8 cellular contexts compared by ENCODE assay signal in genomic region chr9:95508242-95508967, GRCh38. TPM values are rescaled to one million over a fixed set of nuclear protein-coding genes. Genes with fewer than 3 reads are reported as not detected.
DNase-seq lines count a peak whose midpoint lies in the region; ATAC-seq and TF ChIP-seq lines count a peak whose summit lies in the region.

No MANE protein-coding gene starts in this region.

- H3K27ac ChIP-seq in esophagus squamous epithelium = peak overlapping the region; percentile 85 to 97 (median 94)
- peak overlapping the region; percentile 82 to 86 for H3K27ac ChIP-seq in ovary

- DNase-seq in ACHN (peak; percentile 21), GM20000 (ENCODE audit: low spot score) (peak; percentile 58), esophagus squamous epithelium (lab: John Stamatoyannopoulos, UW) (no peak), ovary (peak in 4 of 5 donors; percentile 14 to 59 (median 44)), midbrain (lab: John Stamatoyannopoulos, UW) (no peak)
- DNase-seq in activated CD4-positive, alpha-beta memory T cell treated with anti-CD3 and anti-CD28 coated beads for 36 hours = no peak

- H3K9me3 Mint-ChIP-seq in activated CD4-positive, alpha-beta memory T cell treated with anti-CD3 and anti-CD28 coated beads for 36 hours = no peaks in the 10 kb centered on the region

- H3K4me1 ChIP-seq in esophagus squamous epithelium = peaks cover 8 to 51% (median 16%) of the 10 kb centered on the region in 3 donors
- peaks cover 4% of the 10 kb centered on the region for H3K4me1 ChIP-seq in ovary (ENCODE audit: insufficient read depth)

- intact Hi-C loops in activated CD4-positive, alpha-beta memory T cell treated with anti-CD3 and anti-CD28 coated beads for 36 hours (cut with micrococcal nuclease) = loop anchor here (2.0 to 10.0 kb wide), 3 partner anchors 216 to 1344 kb away; partner anchors contain the start of gene AOPEP
- intact Hi-C loops in esophagus squamous epithelium (cut with DNase I) (no loop called here), ovary (cut with DNase I) (loop anchor here in 2 of 4 donors (10.0 kb wide), 2 partner anchors 366 to 706 kb away; partner anchors contain the start of gene ERCC6L2 (in 1 of the 2))

- no peak for TF ChIP-seq POLR2A in esophagus squamous epithelium (IDR thresholded peaks at IDR 0.05)
- TF ChIP-seq POLR2A in ovary (IDR thresholded peaks at IDR 0.05) = no peak

- peaks cover 21% of the 10 kb centered on the region for H3K27me3 Mint-ChIP-seq in activated CD4-positive, alpha-beta memory T cell treated with anti-CD3 and anti-CD28 coated beads for 36 hours

- TF ChIP-seq EP300 in ovary (IDR thresholded peaks at IDR 0.05) = no peak

- WGBS in esophagus squamous epithelium, 2 donors = 0% methylated on average over 1 to 2 of the region's 111 CpGs
- 0 to 1% (median 1%) methylated on average over 56 to 111 of the region's 111 CpGs for WGBS in ovary, 3 donors

- ATAC-seq in GM19395 (IDR thresholded peaks at IDR 0.05; ENCODE audit: unreplicated experiment) (no peak), GM21717 (IDR thresholded peaks at IDR 0.05; ENCODE audit: unreplicated experiment) (no peak)

- peak overlapping the region; percentile 84 to 93 (median 87) for H3K4me3 ChIP-seq in esophagus squamous epithelium
- peak overlapping the region; percentile 72 for H3K4me3 ChIP-seq in ovary

- in situ Hi-C loops in ACHN (cut with HindIII; ENCODE audit: low pct_ligation_motif_present, low pct_unique_long_range_greater_than_20kb, low sequenced_read_pairs) = no loop called here

- H3K4me1 Mint-ChIP-seq in activated CD4-positive, alpha-beta memory T cell treated with anti-CD3 and anti-CD28 coated beads for 36 hours (ENCODE audit: low read depth) = peaks cover 37% of the 10 kb centered on the region

- H3K27ac Mint-ChIP-seq in activated CD4-positive, alpha-beta memory T cell treated with anti-CD3 and anti-CD28 coated beads for 36 hours = no peak overlapping the region

- POLR2A ChIA-PET in activated CD4-positive, alpha-beta memory T cell treated with anti-CD3 and anti-CD28 coated beads for 36 hours (lab: Charles Lee) = no interaction called here

- no peaks in the 10 kb centered on the region for H3K36me3 Mint-ChIP-seq in activated CD4-positive, alpha-beta memory T cell treated with anti-CD3 and anti-CD28 coated beads for 36 hours

- CTCF ChIA-PET in activated CD4-positive, alpha-beta memory T cell treated with anti-CD3 and anti-CD28 coated beads for 36 hours (lab: Charles Lee) = no interaction called here

- no peaks in the 10 kb centered on the region for H3K36me3 ChIP-seq in esophagus squamous epithelium
- H3K36me3 ChIP-seq in ovary = no peaks in the 10 kb centered on the region

- H3K9me3 ChIP-seq in esophagus squamous epithelium = no peaks in the 10 kb centered on the region
- H3K9me3 ChIP-seq in ovary = no peaks in the 10 kb centered on the region

- H3K27me3 ChIP-seq in esophagus squamous epithelium = peaks cover 0 to 6% (median 0%) of the 10 kb centered on the region in 4 donors
- H3K27me3 ChIP-seq in ovary = no peaks in the 10 kb centered on the region

- H3K4me3 Mint-ChIP-seq in activated CD4-positive, alpha-beta memory T cell treated with anti-CD3 and anti-CD28 coated beads for 36 hours = peak overlapping the region; percentile 91

- no peak for TF ChIP-seq CTCF in GM20000 (IDR thresholded peaks at IDR 0.05; ENCODE audit: extremely low read depth, missing control alignments)
- TF ChIP-seq CTCF in esophagus squamous epithelium (IDR thresholded peaks at IDR 0.05) = no peak
- TF ChIP-seq CTCF in ovary (IDR thresholded peaks at IDR 0.05) = no peak

RNA-seq across cellular contexts. Expression of gene PTCH1, which starts 8.4 kb away (rescaled TPM):
- 1 to 10 TPM; 3.9 to 6.3 TPM for total RNA-seq in activated CD4-positive, alpha-beta memory T cell treated with anti-CD3 and anti-CD28 coated beads for 36 hours
- total RNA-seq in esophagus squamous epithelium = 10 to 100 TPM in 1 of 4 donors, 1 to 10 TPM in 3; 1.9 to 11.6 (median 3.5) TPM
- total RNA-seq in ovary = 10 to 100 TPM in 5 of 7 donors, 1 to 10 TPM in 2; 6.4 to 24.3 (median 12.2) TPM
- 10 to 100 TPM; 13.6 to 17.5 TPM for polyA plus RNA-seq in ovary

Comparison
In these comparisons a context has a peak if more than half of its experiments do, and no peak if none do; other contexts are left out.
1. DNase-seq: peak in ACHN (single experiment), GM20000 (single experiment) and ovary (4 of 5); none in activated CD4-positive, alpha-beta memory T cell treated with anti-CD3 and anti-CD28 coated beads for 36 hours (single experiment), esophagus squamous epithelium (single experiment) and midbrain (single experiment).